ENCODE assay signal across 16 cellular contexts in genomic region chr9:124419832-124420489, GRCh38. TPM values are rescaled to one million over a fixed set of nuclear protein-coding genes. Genes with fewer than 3 reads are reported as not detected.
A peak's percentile ranks its signal among the peaks of the same experiment; 100 is the strongest.
DNase-seq lines count a peak whose midpoint lies in the region; ATAC-seq and TF ChIP-seq lines count a peak whose summit lies in the region.
"Had no signal": no experiment of that assay in that cellular context is flagged by ENCODE, and none has a peak within 500 bp of the region (broad histone marks: within the 10 kb centered on the region; RNA-seq: fewer than 3 reads in every experiment).

No MANE protein-coding gene starts in this region.

- H3K4me3 Mint-ChIP-seq in activated CD4-positive, alpha-beta T cell treated with anti-CD3 and anti-CD28 coated beads, Interleukin-2, amount 10 ng/mL, durations not matched to agents 7 days and 5 days = no peak overlapping the region
- H3K4me3 Mint-ChIP-seq in chondrocyte (ENCODE audit: unreplicated experiment) = no peak overlapping the region
- H3K4me3 Mint-ChIP-seq: activated naive CD8-positive, alpha-beta T cell treated with anti-CD3 and anti-CD28 coated beads, Interleukin-2, amount 10 ng/mL, durations not matched to agents 7 days and 5 days; central memory CD8-positive, alpha-beta T cell; H9; naive thymus-derived CD4-positive, alpha-beta T cell had no signal

- no peak overlapping the region for H3K4me3 ChIP-seq in parathyroid adenoma (ENCODE audit: low read depth, low read length)
- H3K4me3 ChIP-seq: heart left ventricle had no signal

- TF ChIP-seq CTCF in LNCAP (IDR thresholded peaks at IDR 0.05) (peak; percentile 46), chondrocyte (IDR thresholded peaks at IDR 0.05) (peak; percentile 67), parathyroid adenoma (IDR thresholded peaks at IDR 0.05) (no peak)

- H3K79me2 ChIP-seq in parathyroid adenoma = no peaks in the 10 kb centered on the region

- H2AFZ ChIP-seq in parathyroid adenoma = peak overlapping the region; percentile 56

- no peak overlapping the region for H3K27ac ChIP-seq in parathyroid adenoma
- H3K27ac ChIP-seq: epithelial cell of prostate, heart left ventricle, HL-60 had no signal

- POLR2A ChIA-PET in activated CD4-positive, alpha-beta T cell treated with anti-CD3 and anti-CD28 coated beads, Interleukin-2, amount 10 ng/mL, durations not matched to agents 7 days and 5 days (lab: Charles Lee) = no interaction called here

- ATAC-seq in esophagus mucosa (no peak), HG03342 (IDR thresholded peaks at IDR 0.05; ENCODE audit: unreplicated experiment) (no peak)

- peaks cover 16% of the 10 kb centered on the region for H3K4me1 Mint-ChIP-seq in activated CD4-positive, alpha-beta T cell treated with anti-CD3 and anti-CD28 coated beads, Interleukin-2, amount 10 ng/mL, durations not matched to agents 7 days and 5 days
- peaks cover 6% of the 10 kb centered on the region for H3K4me1 Mint-ChIP-seq in chondrocyte (ENCODE audit: low read depth)

- H3K9ac ChIP-seq in parathyroid adenoma = no peak overlapping the region

- peaks cover 3% of the 10 kb centered on the region for H3K9me3 Mint-ChIP-seq in activated CD4-positive, alpha-beta T cell treated with anti-CD3 and anti-CD28 coated beads, Interleukin-2, amount 10 ng/mL, durations not matched to agents 7 days and 5 days
- H3K9me3 Mint-ChIP-seq in chondrocyte (ENCODE audit: low read depth) = peaks cover 3% of the 10 kb centered on the region
- H3K9me3 Mint-ChIP-seq: central memory CD8-positive, alpha-beta T cell; H9 had no signal

- no peaks in the 10 kb centered on the region for H3K27me3 ChIP-seq in parathyroid adenoma (ENCODE audit: control insufficient read depth, insufficient read depth, low read length)
- H3K27me3 ChIP-seq: heart left ventricle had no signal

- no peaks in the 10 kb centered on the region for H3K36me3 ChIP-seq in parathyroid adenoma (ENCODE audit: control insufficient read depth, insufficient read depth, low read length)
- H3K36me3 ChIP-seq: heart left ventricle had no signal

- peaks cover 2% of the 10 kb centered on the region for H3K4me1 ChIP-seq in parathyroid adenoma

- H3K9me3 ChIP-seq in parathyroid adenoma (ENCODE audit: control insufficient read depth, low read length) = no peaks in the 10 kb centered on the region
- H3K9me3 ChIP-seq: heart left ventricle had no signal

- H3K27ac Mint-ChIP-seq in activated CD4-positive, alpha-beta T cell treated with anti-CD3 and anti-CD28 coated beads, Interleukin-2, amount 10 ng/mL, durations not matched to agents 7 days and 5 days = no peak overlapping the region
- no peak overlapping the region for H3K27ac Mint-ChIP-seq in chondrocyte (ENCODE audit: unreplicated experiment)
- H3K27ac Mint-ChIP-seq: activated naive CD8-positive, alpha-beta T cell treated with anti-CD3 and anti-CD28 coated beads, Interleukin-2, amount 10 ng/mL, durations not matched to agents 7 days and 5 days; H9 had no signal

- H3K4me2 ChIP-seq in parathyroid adenoma (ENCODE audit: low read length) = no peak overlapping the region

- peaks cover 5% of the 10 kb centered on the region for H3K27me3 Mint-ChIP-seq in activated CD4-positive, alpha-beta T cell treated with anti-CD3 and anti-CD28 coated beads, Interleukin-2, amount 10 ng/mL, durations not matched to agents 7 days and 5 days
- H3K27me3 Mint-ChIP-seq in chondrocyte (ENCODE audit: low read depth) = peaks cover 19% of the 10 kb centered on the region

- H3K36me3 Mint-ChIP-seq in activated CD4-positive, alpha-beta T cell treated with anti-CD3 and anti-CD28 coated beads, Interleukin-2, amount 10 ng/mL, durations not matched to agents 7 days and 5 days (ENCODE audit: low read depth) = peaks cover 3% of the 10 kb centered on the region
- peaks cover 1% of the 10 kb centered on the region for H3K36me3 Mint-ChIP-seq in chondrocyte (ENCODE audit: low read depth)
- H3K36me3 Mint-ChIP-seq: activated naive CD8-positive, alpha-beta T cell treated with anti-CD3 and anti-CD28 coated beads, Interleukin-2, amount 10 ng/mL, durations not matched to agents 7 days and 5 days had no signal

- CTCF ChIA-PET in activated CD4-positive, alpha-beta T cell treated with anti-CD3 and anti-CD28 coated beads, Interleukin-2, amount 10 ng/mL, durations not matched to agents 7 days and 5 days (lab: Charles Lee) = interaction anchor here (1.4 to 1.5 kb wide), 2 partner anchors 9 to 23 kb away, joined by 3 read pairs; no protein-coding TSS in a partner anchor

- DNase-seq in activated CD4-positive, alpha-beta T cell treated with anti-CD3 and anti-CD28 coated beads, Interleukin-2, amount 10 ng/mL, durations not matched to agents 7 days and 5 days = peak; percentile 17
- no peak for DNase-seq in activated CD4-positive, alpha-beta T cell treated with anti-CD3 and anti-CD28 coated beads for 48 hours
- DNase-seq in chondrocyte (ENCODE audit: low spot score) (no peak), retina (no peak)

RNA-seq across cellular contexts. Expression of gene PSMB7, which starts 4.7 kb away (rescaled TPM):
- 100 to 1,000 TPM; 120 to 121 TPM for total RNA-seq in activated CD4-positive, alpha-beta T cell treated with anti-CD3 and anti-CD28 coated beads, Interleukin-2, amount 10 ng/mL, durations not matched to agents 7 days and 5 days
- total RNA-seq in chondrocyte (105 to 132 TPM (median 108 TPM) in 3 replicates), esophagus mucosa (140 TPM)

RNA-seq across cellular contexts. Expression of gene ADGRD2, which starts 30.3 kb away (rescaled TPM):
- not detected for total RNA-seq in activated CD4-positive, alpha-beta T cell treated with anti-CD3 and anti-CD28 coated beads, Interleukin-2, amount 10 ng/mL, durations not matched to agents 7 days and 5 days
- total RNA-seq in chondrocyte (not detected in 3 replicates), esophagus mucosa (0.08 TPM)
- total RNA-seq: activated naive CD8-positive, alpha-beta T cell treated with anti-CD3 and anti-CD28 coated beads, Interleukin-2, amount 10 ng/mL, durations not matched to agents 7 days and 5 days; heart left ventricle; naive thymus-derived CD4-positive, alpha-beta T cell; skeletal muscle tissue had no signal
